1 cellular context compared by ENCODE assay signal in genomic region chrX:150525061-150525919, GRCh38.
TF ChIP-seq lines count a peak whose summit lies in the region.

No MANE protein-coding gene starts in this region.

TF ChIP-seq in HepG2, 621 proteins besides CTCF, POLR2A, EP300 and RAD21:
- TF ChIP-seq, protein P1, sequence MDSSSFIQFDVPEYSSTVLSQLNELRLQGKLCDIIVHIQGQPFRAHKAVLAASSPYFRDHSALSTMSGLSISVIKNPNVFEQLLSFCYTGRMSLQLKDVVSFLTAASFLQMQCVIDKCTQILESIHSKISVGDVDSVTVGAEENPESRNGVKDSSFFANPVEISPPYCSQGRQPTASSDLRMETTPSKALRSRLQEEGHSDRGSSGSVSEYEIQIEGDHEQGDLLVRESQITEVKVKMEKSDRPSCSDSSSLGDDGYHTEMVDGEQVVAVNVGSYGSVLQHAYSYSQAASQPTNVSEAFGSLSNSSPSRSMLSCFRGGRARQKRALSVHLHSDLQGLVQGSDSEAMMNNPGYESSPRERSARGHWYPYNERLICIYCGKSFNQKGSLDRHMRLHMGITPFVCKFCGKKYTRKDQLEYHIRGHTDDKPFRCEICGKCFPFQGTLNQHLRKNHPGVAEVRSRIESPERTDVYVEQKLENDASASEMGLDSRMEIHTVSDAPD (CRISPR knock-in tag; IDR thresholded peaks at IDR 0.05), result no peak
- TF ChIP-seq MAFF (IDR thresholded peaks at IDR 0.05; ENCODE audit: low read depth, low read length), result no peak
